Comparison of ENCODE assay signal across 8 cellular contexts in the genomic region with DNA sequence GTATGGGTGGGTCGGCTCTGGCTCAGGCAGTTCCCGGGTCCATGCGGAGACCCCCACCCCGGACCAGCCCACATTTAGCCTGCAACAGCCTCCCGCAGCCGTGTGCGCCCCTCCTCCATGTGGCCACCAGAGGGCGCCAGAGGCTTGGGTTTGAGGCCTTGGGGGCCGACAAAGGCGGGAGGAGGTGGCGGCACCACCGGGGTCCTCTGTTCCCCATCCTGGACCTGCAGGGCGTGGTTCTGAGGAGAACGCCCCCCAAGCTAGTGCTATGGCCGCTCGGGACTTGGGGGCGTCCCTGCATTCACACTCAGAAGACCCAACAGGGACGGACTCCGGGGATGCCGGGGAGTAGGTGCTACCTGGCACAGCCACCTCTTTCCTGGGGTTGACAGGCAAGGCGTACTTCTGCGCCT. TPM values are rescaled to one million over a fixed set of nuclear protein-coding genes. Genes with fewer than 3 reads are reported as not detected.
DNase-seq lines count a peak whose midpoint lies in the region; ATAC-seq, FAIRE-seq and TF ChIP-seq lines count a peak whose summit lies in the region.

No MANE protein-coding gene starts in this region.

- in situ Hi-C loops in GM13977 (cut with MboI; ENCODE audit: low pct_unique_long_range_greater_than_20kb, low sequenced_read_pairs, unreplicated experiment), result no loop called here

- 16 to 21% methylated on average over 18 to 22 of the region's 22 CpGs for WGBS in pancreas, 2 donors

- TF ChIP-seq CTCF in AG04449 (IDR thresholded peaks at IDR 0.05; ENCODE audit: insufficient read depth, low read length, missing control alignments) (peak; percentile 94), GM13977 (IDR thresholded peaks at IDR 0.05; ENCODE audit: extremely low read depth, insufficient read depth, missing control alignments) (peak; percentile 93), OCI-LY3 (IDR thresholded peaks at IDR 0.05; ENCODE audit: low read depth, low read length) (peak; percentile 77), pancreas (IDR thresholded peaks at IDR 0.05) (peak; percentile 86 to 95 (median 94)), type B pancreatic cell (conservative IDR thresholded peaks at IDR 0.05) (peak; percentile 99)

- peak overlapping the region; percentile 32; the same call in 1 of the 2 replicates for H3K9ac ChIP-seq in OCI-LY3 (ENCODE audit: low read length)

- peak overlapping the region; percentile 77 for H2AFZ ChIP-seq in OCI-LY3 (ENCODE audit: low read depth, low read length)

- H3K27me3 ChIP-seq in OCI-LY3 (ENCODE audit: low read depth, low read length) (peaks cover 11% of the 10 kb centered on the region; the same call in 1 of the 2 replicates), pancreas (no peaks in the 10 kb centered on the region)

- no peak overlapping the region for H3K27ac ChIP-seq in OCI-LY3 (ENCODE audit: low read length)
- H3K27ac ChIP-seq in pancreas, result no peak overlapping the region

- H3K9me3 ChIP-seq in OCI-LY3 (ENCODE audit: insufficient read depth, low read length) (no peaks in the 10 kb centered on the region), pancreas (no peaks in the 10 kb centered on the region)

- H3K4me1 Mint-ChIP-seq in activated T-cell treated with anti-CD3 and anti-CD28 coated beads, Interleukin-2, amount 50 U/mL, for 4 hours (ENCODE audit: low read depth), result no peaks in the 10 kb centered on the region
- H3K4me1 Mint-ChIP-seq in type B pancreatic cell (ENCODE audit: unreplicated experiment), result no peaks in the 10 kb centered on the region

- H3K4me3 ChIP-seq in AG04449 (ENCODE audit: low read depth, low read length), result no peak overlapping the region
- H3K4me3 ChIP-seq in OCI-LY3 (ENCODE audit: low read length), result peak overlapping the region; percentile 73
- H3K4me3 ChIP-seq in pancreas, result no peak overlapping the region

- H3K9me3 Mint-ChIP-seq in activated T-cell treated with anti-CD3 and anti-CD28 coated beads, Interleukin-2, amount 50 U/mL, for 4 hours, result no peaks in the 10 kb centered on the region
- H3K9me3 Mint-ChIP-seq in type B pancreatic cell, result no peaks in the 10 kb centered on the region

- intact Hi-C loops in pancreas (cut with DNase I), result loop anchor here in 2 of 3 donors (2.0 kb wide), 1 partner anchor 222 kb away; no protein-coding TSS in a partner anchor

- no peaks in the 10 kb centered on the region for H4K20me1 ChIP-seq in OCI-LY3 (ENCODE audit: insufficient read depth, low read length)

- peaks cover 30% of the 10 kb centered on the region for H3K27me3 Mint-ChIP-seq in activated T-cell treated with anti-CD3 and anti-CD28 coated beads, Interleukin-2, amount 50 U/mL, for 4 hours (ENCODE audit: low read depth)
- H3K27me3 Mint-ChIP-seq in type B pancreatic cell, result peaks cover 22% of the 10 kb centered on the region

- peaks cover 5% of the 10 kb centered on the region for H3K4me1 ChIP-seq in OCI-LY3 (ENCODE audit: low read length)
- H3K4me1 ChIP-seq in pancreas, result no peaks in the 10 kb centered on the region

- H3K79me2 ChIP-seq in OCI-LY3 (ENCODE audit: low read length), result no peaks in the 10 kb centered on the region

- DNase-seq in AG04449 (ENCODE audit: low read depth, low spot score), result no peak
- DNase-seq in GM13977 (ENCODE audit: low spot score), result peak; percentile 87
- peak; percentile 71 for DNase-seq in activated T-cell treated with anti-CD3 and anti-CD28 coated beads, Interleukin-2, amount 50 U/mL, for 4 hours
- peak; percentile 18 for DNase-seq in fibroblast of peridontal ligament (ENCODE audit: extremely low read depth)
- peak; percentile 32 to 91 (median 70) for DNase-seq in pancreas
- no peak for DNase-seq in type B pancreatic cell (ENCODE audit: extremely low spot score, unreplicated experiment)
- no peak for DNase-seq in NCI-H1048 (lab: John Stamatoyannopoulos, UW)

- POLR2A ChIA-PET in AG04449 (lab: Yijun Ruan, JAX), result interaction anchor here (1.1 kb wide), 1 partner anchor 13 kb away, joined by 5 read pairs; no protein-coding TSS in a partner anchor

- no peak overlapping the region for H3K27ac Mint-ChIP-seq in type B pancreatic cell

- ATAC-seq in activated T-cell treated with anti-CD3 and anti-CD28 coated beads, Interleukin-2, amount 50 U/mL, for 4 hours, result peak; percentile 69 to 77
- peak; percentile 64 to 93 (median 85) for ATAC-seq in pancreas

- H3K36me3 Mint-ChIP-seq in activated T-cell treated with anti-CD3 and anti-CD28 coated beads, Interleukin-2, amount 50 U/mL, for 4 hours (ENCODE audit: insufficient read depth), result no peaks in the 10 kb centered on the region
- H3K36me3 Mint-ChIP-seq in type B pancreatic cell, result no peaks in the 10 kb centered on the region

- CTCF ChIA-PET in AG04449 (lab: Yijun Ruan, JAX), result interaction anchor here (0.7 to 21.8 kb wide), 16 partner anchors 9 to 240 kb away, joined by 3 to 414 read pairs (median 8); a partner anchor contains a TSS

- no peak overlapping the region for H3K4me3 Mint-ChIP-seq in activated T-cell treated with anti-CD3 and anti-CD28 coated beads, Interleukin-2, amount 50 U/mL, for 4 hours
- no peak overlapping the region for H3K4me3 Mint-ChIP-seq in type B pancreatic cell

- H3K36me3 ChIP-seq in OCI-LY3 (replicated peaks; ENCODE audit: low read depth, low read length), result no peaks in the 10 kb centered on the region
- no peaks in the 10 kb centered on the region for H3K36me3 ChIP-seq in pancreas

- FAIRE-seq in pancreas (lab: Jason Lieb, UNC), result no peak

- peak overlapping the region; percentile 91 for H3K4me2 ChIP-seq in OCI-LY3 (ENCODE audit: low read length)

RNA-seq across cellular contexts. Expression of a gene that starts 16.5 kb away (rescaled TPM):
- 1 to 10 TPM; 1.4 to 2.6 (median 2.6) TPM for total RNA-seq in activated T-cell treated with anti-CD3 and anti-CD28 coated beads, Interleukin-2, amount 50 U/mL, for 4 hours
- total RNA-seq in pancreas (10 to 100 TPM; 19.3 to 38.9 (median 23.4) TPM), type B pancreatic cell (ENCODE audit: low replicate concordance) (29.1 and 80.1 TPM in 2 replicates)
- 10 to 100 TPM; 44.4 to 71.4 TPM for polyA plus RNA-seq in pancreas

Comparison
In these comparisons a context has a peak if more than half of its experiments do, and no peak if none do; other contexts are left out.
1. DNase-seq: peak in GM13977 (single experiment), activated T-cell treated with anti-CD3 and anti-CD28 coated beads, Interleukin-2, amount 50 U/mL, for 4 hours (single experiment), fibroblast of peridontal ligament (single experiment) and pancreas (6 of 6); none in AG04449 (single experiment), type B pancreatic cell (single experiment) and NCI-H1048 (single experiment).
2. Peak in every context shown above with its lines, with median percentiles within 50 percentile points of each other: CTCF ChIP-seq.